ENCODE assay signal across 21 cellular contexts in genomic region chr1:12466816-12467215, GRCh38.
DNase-seq lines count a peak whose midpoint lies in the region; ATAC-seq and TF ChIP-seq lines count a peak whose summit lies in the region.
"Had no signal": no experiment of that assay in that cellular context is flagged by ENCODE, and none has a peak within 500 bp of the region (broad histone marks: within the 10 kb centered on the region; RNA-seq: fewer than 3 reads in every experiment).

No MANE protein-coding gene starts in this region.

- peaks cover 29 to 45% of the 10 kb centered on the region in 2 donors for H3K36me3 Mint-ChIP-seq in activated naive CD4-positive, alpha-beta T cell treated with anti-CD3 and anti-CD28 coated beads, Interleukin-2, amount 50 U/mL, for 72 hours
- H3K36me3 Mint-ChIP-seq in activated T-helper 17 cell treated with anti-CD3 and anti-CD28 coated beads, Interleukin-2, amount 50 U/mL, for 72 hours (ENCODE audit: low read depth) = peaks cover 48% of the 10 kb centered on the region

- no peak for DNase-seq in activated naive CD4-positive, alpha-beta T cell treated with anti-CD3 and anti-CD28 coated beads, Interleukin-2, amount 50 U/mL, for 72 hours (ENCODE audit: low spot score in 2 of 2)
- no peak for DNase-seq in activated naive CD4-positive, alpha-beta T cell treated with anti-CD3 and anti-CD28 coated beads, Interleukin-2, amount 50 U/mL, for 16 hours
- DNase-seq in esophagus muscularis mucosa (ENCODE audit: extremely low spot score) (peak; percentile 29), cortex of kidney (lab: John Stamatoyannopoulos, UW) (no peak)
- DNase-seq in stimulated activated naive CD8-positive, alpha-beta T cell treated with anti-CD3 and anti-CD28 coated beads, Interleukin-15, amount 100 ng/mL, for 72 hours = no peak
- DNase-seq: ACHN, DMS79, Karpas-422, MG63, NCI-H1092, NCI-H1436 treated with DMSO at 0.1 percent for 48 hours, NCI-H2029, NCI-H345, NCI-H524 treated with DMSO at 0.1 percent for 48 hours, PC-9 had no signal

- H3K36me3 ChIP-seq in esophagus muscularis mucosa = peaks cover 0 to 18% (median 4%) of the 10 kb centered on the region in 4 donors

- peak overlapping the region; percentile 92 to 94 for H3K27ac Mint-ChIP-seq in activated naive CD4-positive, alpha-beta T cell treated with anti-CD3 and anti-CD28 coated beads, Interleukin-2, amount 50 U/mL, for 72 hours
- peak overlapping the region; percentile 91 for H3K27ac Mint-ChIP-seq in activated T-helper 17 cell treated with anti-CD3 and anti-CD28 coated beads, Interleukin-2, amount 50 U/mL, for 72 hours
- H3K27ac Mint-ChIP-seq in stimulated activated naive CD8-positive, alpha-beta T cell treated with anti-CD3 and anti-CD28 coated beads, Interleukin-15, amount 100 ng/mL, for 72 hours = peak overlapping the region; percentile 14 to 95

- TF ChIP-seq EP300 in esophagus muscularis mucosa (IDR thresholded peaks at IDR 0.05) = no peak

- no peaks in the 10 kb centered on the region for H3K27me3 ChIP-seq in esophagus muscularis mucosa
- H3K27me3 ChIP-seq: MG63, SJCRH30 had no signal

- no peak for TF ChIP-seq CTCF in esophagus muscularis mucosa (IDR thresholded peaks at IDR 0.05)

- H3K4me3 ChIP-seq in esophagus muscularis mucosa = no peak overlapping the region
- H3K4me3 ChIP-seq: MG63, PC-9, SJCRH30 had no signal

- no peak for TF ChIP-seq POLR2A in esophagus muscularis mucosa (IDR thresholded peaks at IDR 0.05; ENCODE audit: low read depth)

- no peaks in the 10 kb centered on the region for H3K9me3 Mint-ChIP-seq in activated naive CD4-positive, alpha-beta T cell treated with anti-CD3 and anti-CD28 coated beads, Interleukin-2, amount 50 U/mL, for 72 hours
- no peaks in the 10 kb centered on the region for H3K9me3 Mint-ChIP-seq in activated T-helper 17 cell treated with anti-CD3 and anti-CD28 coated beads, Interleukin-2, amount 50 U/mL, for 72 hours
- no peaks in the 10 kb centered on the region for H3K9me3 Mint-ChIP-seq in stimulated activated naive CD8-positive, alpha-beta T cell treated with anti-CD3 and anti-CD28 coated beads, Interleukin-15, amount 100 ng/mL, for 72 hours

- no peaks in the 10 kb centered on the region for H3K9me3 ChIP-seq in esophagus muscularis mucosa
- H3K9me3 ChIP-seq: MG63, SJCRH30 had no signal

- peaks cover 49 to 86% (median 72%) of the 10 kb centered on the region in 4 donors for H3K4me1 ChIP-seq in esophagus muscularis mucosa

- H3K4me3 Mint-ChIP-seq in activated T-helper 17 cell treated with anti-CD3 and anti-CD28 coated beads, Interleukin-2, amount 50 U/mL, for 72 hours = peak overlapping the region; percentile 66
- H3K4me3 Mint-ChIP-seq in stimulated activated naive CD8-positive, alpha-beta T cell treated with anti-CD3 and anti-CD28 coated beads, Interleukin-15, amount 100 ng/mL, for 72 hours = peak overlapping the region in 1 of 2 donors; percentile 29

- peak in 1 of 2 donors; percentile 11 for ATAC-seq in activated naive CD4-positive, alpha-beta T cell treated with anti-CD3 and anti-CD28 coated beads, Interleukin-2, amount 50 U/mL, for 72 hours
- ATAC-seq in activated T-helper 17 cell treated with anti-CD3 and anti-CD28 coated beads, Interleukin-2, amount 50 U/mL, for 72 hours (replicated peaks) = no peak
- ATAC-seq in stimulated activated naive CD8-positive, alpha-beta T cell treated with anti-CD3 and anti-CD28 coated beads, Interleukin-15, amount 100 ng/mL, for 72 hours = no peak
- ATAC-seq in HG03354 (IDR thresholded peaks at IDR 0.05; ENCODE audit: poor library complexity, severe bottlenecking, unreplicated experiment) (no peak), GM21529 (IDR thresholded peaks at IDR 0.05; ENCODE audit: unreplicated experiment) (no peak)

- H3K27ac ChIP-seq in esophagus muscularis mucosa (replicated peaks in 1 of 4) = peak overlapping the region; percentile 85 to 87 (median 86)
- H3K27ac ChIP-seq: C4-2B, HL-60, PC-9 had no signal

- 94% methylated on average over 5 of the region's 5 CpGs for WGBS in esophagus muscularis mucosa

- intact Hi-C loops in esophagus muscularis mucosa (cut with DNase I) = no loop called here

- peaks cover 26% of the 10 kb centered on the region for H3K4me1 Mint-ChIP-seq in activated T-helper 17 cell treated with anti-CD3 and anti-CD28 coated beads, Interleukin-2, amount 50 U/mL, for 72 hours
- peaks cover 92% of the 10 kb centered on the region for H3K4me1 Mint-ChIP-seq in stimulated activated naive CD8-positive, alpha-beta T cell treated with anti-CD3 and anti-CD28 coated beads, Interleukin-15, amount 100 ng/mL, for 72 hours

- H3K27me3 Mint-ChIP-seq in activated T-helper 17 cell treated with anti-CD3 and anti-CD28 coated beads, Interleukin-2, amount 50 U/mL, for 72 hours = no peaks in the 10 kb centered on the region
- no peaks in the 10 kb centered on the region for H3K27me3 Mint-ChIP-seq in stimulated activated naive CD8-positive, alpha-beta T cell treated with anti-CD3 and anti-CD28 coated beads, Interleukin-15, amount 100 ng/mL, for 72 hours
